In the genomic region with DNA sequence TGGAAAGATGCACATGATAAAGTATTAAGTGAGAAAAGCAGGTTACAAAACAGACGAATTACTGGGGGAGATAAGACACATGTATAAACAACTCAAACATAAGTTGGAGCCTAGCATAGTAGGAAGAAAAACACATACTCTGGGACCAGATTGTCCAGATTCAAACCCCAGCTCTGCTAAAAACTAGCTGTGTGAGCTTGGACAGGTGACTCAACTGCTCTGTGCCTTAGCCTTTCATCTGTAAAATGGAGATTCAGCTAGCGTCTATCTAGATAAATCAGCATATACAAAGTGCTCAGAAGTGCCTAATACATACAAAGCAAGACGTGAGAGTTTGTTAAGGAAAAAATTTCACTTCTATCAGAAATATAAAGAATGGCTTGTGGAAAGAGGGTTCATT, we compare ENCODE assay signal across 27 cellular contexts.
DNase-seq lines count a peak whose midpoint lies in the region; ATAC-seq, FAIRE-seq and TF ChIP-seq lines count a peak whose summit lies in the region.
"Had no signal": no experiment of that assay in that cellular context is flagged by ENCODE, and none has a peak within 500 bp of the region (broad histone marks: within the 10 kb centered on the region; RNA-seq: fewer than 3 reads in every experiment).

No MANE protein-coding gene starts in this region.

- no peaks in the 10 kb centered on the region for H3K27me3 ChIP-seq in BLaER1 treated with 17β-estradiol and CSF1 and Interleukin-3, amounts not matched to agents 10 nM and 100 nM
- H3K27me3 ChIP-seq in K562 (ENCODE audit: control insufficient read depth in 2 of 2, insufficient read depth in 2 of 2, low read length in 2 of 2), result no peaks in the 10 kb centered on the region
- H3K27me3 ChIP-seq: BE2C had no signal

- peaks cover 21 to 43% (median 32%) of the 10 kb centered on the region in 10 experiments; a peak in 19 of 20 replicates for H3K4me1 ChIP-seq in BLaER1 treated with 17β-estradiol and CSF1 and Interleukin-3, amounts not matched to agents 10 nM and 100 nM
- H3K4me1 ChIP-seq in K562 (replicated peaks in 1 of 2; ENCODE audit: control insufficient read depth in 2 of 2, insufficient read depth in 2 of 2, low read length in 2 of 2), result peaks cover 0 to 3% of the 10 kb centered on the region in 2 experiments; a peak in 2 of 5 replicates
- H3K4me1 ChIP-seq: BE2C had no signal

- no peak overlapping the region for H3K9ac ChIP-seq in BLaER1 treated with 17β-estradiol and CSF1 and Interleukin-3, amounts not matched to agents 10 nM and 100 nM
- no peak overlapping the region for H3K9ac ChIP-seq in K562 (ENCODE audit: insufficient read depth in 1 of 2, low read depth in 2 of 2, low read length in 2 of 2)

- peaks cover 10% of the 10 kb centered on the region for H3K4me1 Mint-ChIP-seq in nephron
- H3K4me1 Mint-ChIP-seq: CD14-positive monocyte; CD4-positive, alpha-beta memory T cell; CD4-positive, CD25-positive, alpha-beta regulatory T cell; CD8-positive, alpha-beta memory T cell had no signal

- no peak for DNase-seq in K562 (ENCODE audit: extremely low read depth in 1 of 4, low spot score in 3 of 4)
- DNase-seq in sciatic nerve (ENCODE audit: low spot score), result no peak
- no peak for DNase-seq in NCI-H748 (lab: John Stamatoyannopoulos, UW; ENCODE audit: unreplicated experiment)
- no peak for DNase-seq in NCI-H2107 (lab: John Stamatoyannopoulos, UW)
- DNase-seq: 8988T; ACHN; BE2C; CD4-positive, alpha-beta memory T cell; CD4-positive, CD25-positive, alpha-beta regulatory T cell; CD8-positive, alpha-beta memory T cell; COR-L47; DMS 273 treated with DMSO at 0.1 percent for 48 hours; DMS153; DMS53; DMS79; DND-41; EL; GDM1 had no signal

- POLR2A ChIA-PET in K562 (lab: Yijun Ruan, JAX), result interaction anchor here (0.7 to 1.2 kb wide), 2 partner anchors 8 to 703 kb away, joined by 4 to 6 read pairs; no protein-coding TSS in a partner anchor

- H3K9me3 ChIP-seq in BLaER1 treated with 17β-estradiol and CSF1 and Interleukin-3, amounts not matched to agents 10 nM and 100 nM (replicated peaks in 1 of 11), result no peaks in the 10 kb centered on the region
- H3K9me3 ChIP-seq in K562 (replicated peaks; ENCODE audit: control insufficient read depth, insufficient read depth, low read depth, low read length), result no peaks in the 10 kb centered on the region
- H3K9me3 ChIP-seq: BE2C had no signal

- H3K27ac Mint-ChIP-seq in nephron, result peak overlapping the region in 2 of 3 experiments; percentile 2 to 11
- H3K27ac Mint-ChIP-seq: CD14-positive monocyte; CD4-positive, alpha-beta memory T cell; CD4-positive, CD25-positive, alpha-beta regulatory T cell; CD8-positive, alpha-beta memory T cell had no signal

- no peak for TF ChIP-seq RAD21 in K562 (CRISPR knock-in tag; conservative IDR thresholded peaks at IDR 0.05 in 1 of 2, IDR thresholded peaks at IDR 0.05 in 1 of 2)

- no peaks in the 10 kb centered on the region for H3K9me1 ChIP-seq in K562 (ENCODE audit: control insufficient read depth, insufficient read depth, low read length)

- CTCF ChIA-PET in K562 (lab: Yijun Ruan, JAX; ENCODE audit: low intra/inter-chr PET ratio), result no interaction called here

- H3K79me2 ChIP-seq in K562 (ENCODE audit: control insufficient read depth, insufficient read depth, low read length), result no peaks in the 10 kb centered on the region

- no peak for TF ChIP-seq EP300 in K562 (IDR thresholded peaks at IDR 0.05; ENCODE audit: low read length)

- WGBS in K562 (ENCODE audit: insufficient coverage, low coverage, missing lambda C conversion rate), result 9% methylated on average over 3 of the region's 3 CpGs

- no peak for FAIRE-seq in K562 (lab: Jason Lieb, UNC)
- FAIRE-seq: A204.1, GM12878, GM12892, GM18507, GM19239 had no signal

- TF ChIP-seq POLR2A in K562 (conservative IDR thresholded peaks at IDR 0.05), result no peak

- H4K20me1 ChIP-seq in BLaER1 treated with 17β-estradiol and CSF1 and Interleukin-3, amounts not matched to agents 10 nM and 100 nM, result no peaks in the 10 kb centered on the region
- no peaks in the 10 kb centered on the region for H4K20me1 ChIP-seq in K562 (replicated peaks; ENCODE audit: control insufficient read depth, insufficient read depth, low read length)

- H3K36me3 Mint-ChIP-seq in nephron (ENCODE audit: low read depth), result no peaks in the 10 kb centered on the region
- H3K36me3 Mint-ChIP-seq: CD14-positive monocyte; CD4-positive, alpha-beta memory T cell; CD8-positive, alpha-beta memory T cell had no signal

- H3K4me3 Mint-ChIP-seq in nephron, result no peak overlapping the region
- H3K4me3 Mint-ChIP-seq: CD14-positive monocyte; CD4-positive, alpha-beta memory T cell; CD4-positive, CD25-positive, alpha-beta regulatory T cell; CD8-positive, alpha-beta memory T cell had no signal

- peaks cover 28% of the 10 kb centered on the region for H3K27me3 Mint-ChIP-seq in nephron (ENCODE audit: low read depth)

- ATAC-seq in K562 (no peak), sciatic nerve (no peak), GM18861 (IDR thresholded peaks at IDR 0.05; ENCODE audit: unreplicated experiment) (no peak)
- ATAC-seq: GM12878 had no signal

- no peak overlapping the region for H3K4me3 ChIP-seq in BLaER1 treated with 17β-estradiol and CSF1 and Interleukin-3, amounts not matched to agents 10 nM and 100 nM
- no peak overlapping the region for H3K4me3 ChIP-seq in K562
- H3K4me3 ChIP-seq: GM12878 had no signal

- in situ Hi-C loops in K562 (cut with MboI), result no loop called here

- no peak overlapping the region for H3K27ac ChIP-seq in BLaER1 treated with 17β-estradiol and CSF1 and Interleukin-3, amounts not matched to agents 10 nM and 100 nM
- no peak overlapping the region for H3K27ac ChIP-seq in K562 (ENCODE audit: extremely low read depth, low read depth, low read length)

- H2AFZ ChIP-seq in K562 (ENCODE audit: low read depth, low read length), result peak overlapping the region; percentile 5; the same call in 1 of the 2 replicates

- intact Hi-C loops in K562 (cut with micrococcal nuclease) (no loop called here), sciatic nerve (cut with DNase I) (no loop called here)

- peak overlapping the region in 8 of 11 experiments; percentile 4 to 56 (median 46); a peak in 13 of 22 replicates for H3K4me2 ChIP-seq in BLaER1 treated with 17β-estradiol and CSF1 and Interleukin-3, amounts not matched to agents 10 nM and 100 nM
- H3K4me2 ChIP-seq in K562 (ENCODE audit: insufficient read depth, low read length), result no peak overlapping the region

- no peaks in the 10 kb centered on the region for H3K9me3 Mint-ChIP-seq in nephron
- H3K9me3 Mint-ChIP-seq: CD4-positive, CD25-positive, alpha-beta regulatory T cell; CD8-positive, alpha-beta memory T cell had no signal

- no peak for TF ChIP-seq CTCF in K562 (IDR thresholded peaks at IDR 0.05 in 2 of 3, conservative IDR thresholded peaks at IDR 0.05 in 1 of 3; ENCODE audit: insufficient read depth in 2 of 3, low read depth in 1 of 3, low read length in 3 of 3)
- no peak for TF ChIP-seq CTCF in nephron (IDR thresholded peaks at IDR 0.05; ENCODE audit: unreplicated experiment in 3 of 3)

- BruUV-seq in K562 (replicated peaks; lab: Mats Ljungman, UMichigan), result no TSS peak

- H3K36me3 ChIP-seq in BLaER1 treated with 17β-estradiol and CSF1 and Interleukin-3, amounts not matched to agents 10 nM and 100 nM, result no peaks in the 10 kb centered on the region
- no peaks in the 10 kb centered on the region for H3K36me3 ChIP-seq in K562 (ENCODE audit: control insufficient read depth, insufficient read depth, low read length)
- H3K36me3 ChIP-seq: BE2C had no signal

TF ChIP-seq in K562, 482 proteins besides CTCF, POLR2A, EP300 and RAD21 (continues in another document):
- TF ChIP-seq, protein P1, sequence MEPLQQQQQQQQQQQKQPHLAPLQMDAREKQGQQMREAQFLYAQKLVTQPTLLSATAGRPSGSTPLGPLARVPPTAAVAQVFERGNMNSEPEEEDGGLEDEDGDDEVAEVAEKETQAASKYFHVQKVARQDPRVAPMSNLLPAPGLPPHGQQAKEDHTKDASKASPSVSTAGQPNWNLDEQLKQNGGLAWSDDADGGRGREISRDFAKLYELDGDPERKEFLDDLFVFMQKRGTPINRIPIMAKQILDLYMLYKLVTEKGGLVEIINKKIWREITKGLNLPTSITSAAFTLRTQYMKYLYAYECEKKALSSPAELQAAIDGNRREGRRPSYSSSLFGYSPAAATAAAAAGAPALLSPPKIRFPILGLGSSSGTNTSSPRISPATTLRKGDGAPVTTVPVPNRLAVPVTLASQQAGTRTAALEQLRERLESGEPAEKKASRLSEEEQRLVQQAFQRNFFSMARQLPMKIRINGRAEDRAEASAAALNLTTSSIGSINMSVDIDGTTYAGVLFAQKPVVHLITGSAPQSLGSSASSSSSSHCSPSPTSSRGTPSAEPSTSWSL (CRISPR knock-in tag; IDR thresholded peaks at IDR 0.05; ENCODE audit: borderline replicate concordance), result no peak
- no peak for TF ChIP-seq CHCHD3 (CRISPR knock-in tag; IDR thresholded peaks at IDR 0.05)
- no peak for TF ChIP-seq ZNF699 (CRISPR knock-in tag; IDR thresholded peaks at IDR 0.05; ENCODE audit: insufficient replicate concordance)
- no peak for TF ChIP-seq KLF6 (CRISPR knock-in tag; IDR thresholded peaks at IDR 0.05; ENCODE audit: borderline replicate concordance)
- TF ChIP-seq SMARCA4 (IDR thresholded peaks at IDR 0.05), result no peak
- no peak for TF ChIP-seq GABPB1 (CRISPR knock-in tag; IDR thresholded peaks at IDR 0.05)
- no peak for TF ChIP-seq BHLHE40 (IDR thresholded peaks at IDR 0.05; ENCODE audit: low read length)
- TF ChIP-seq, protein P2, sequence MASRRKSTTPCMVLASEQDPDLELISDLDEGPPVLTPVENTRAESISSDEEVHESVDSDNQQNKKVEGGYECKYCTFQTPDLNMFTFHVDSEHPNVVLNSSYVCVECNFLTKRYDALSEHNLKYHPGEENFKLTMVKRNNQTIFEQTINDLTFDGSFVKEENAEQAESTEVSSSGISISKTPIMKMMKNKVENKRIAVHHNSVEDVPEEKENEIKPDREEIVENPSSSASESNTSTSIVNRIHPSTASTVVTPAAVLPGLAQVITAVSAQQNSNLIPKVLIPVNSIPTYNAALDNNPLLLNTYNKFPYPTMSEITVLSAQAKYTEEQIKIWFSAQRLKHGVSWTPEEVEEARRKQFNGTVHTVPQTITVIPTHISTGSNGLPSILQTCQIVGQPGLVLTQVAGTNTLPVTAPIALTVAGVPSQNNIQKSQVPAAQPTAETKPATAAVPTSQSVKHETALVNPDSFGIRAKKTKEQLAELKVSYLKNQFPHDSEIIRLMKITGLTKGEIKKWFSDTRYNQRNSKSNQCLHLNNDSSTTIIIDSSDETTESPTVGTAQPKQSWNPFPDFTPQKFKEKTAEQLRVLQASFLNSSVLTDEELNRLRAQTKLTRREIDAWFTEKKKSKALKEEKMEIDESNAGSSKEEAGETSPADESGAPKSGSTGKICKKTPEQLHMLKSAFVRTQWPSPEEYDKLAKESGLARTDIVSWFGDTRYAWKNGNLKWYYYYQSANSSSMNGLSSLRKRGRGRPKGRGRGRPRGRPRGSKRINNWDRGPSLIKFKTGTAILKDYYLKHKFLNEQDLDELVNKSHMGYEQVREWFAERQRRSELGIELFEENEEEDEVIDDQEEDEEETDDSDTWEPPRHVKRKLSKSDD (conservative IDR thresholded peaks at IDR 0.05; ENCODE audit: low read length), result no peak
- TF ChIP-seq POLR3G (IDR thresholded peaks at IDR 0.05; ENCODE audit: extremely low read depth, insufficient read length, insufficient replicate concordance), result no peak
- peak; percentile 56 for TF ChIP-seq ZFP36 (IDR thresholded peaks at IDR 0.05; ENCODE audit: low read depth, low read length, partially characterized antibody)
